10 cellular contexts compared by ENCODE assay signal in the genomic region with DNA sequence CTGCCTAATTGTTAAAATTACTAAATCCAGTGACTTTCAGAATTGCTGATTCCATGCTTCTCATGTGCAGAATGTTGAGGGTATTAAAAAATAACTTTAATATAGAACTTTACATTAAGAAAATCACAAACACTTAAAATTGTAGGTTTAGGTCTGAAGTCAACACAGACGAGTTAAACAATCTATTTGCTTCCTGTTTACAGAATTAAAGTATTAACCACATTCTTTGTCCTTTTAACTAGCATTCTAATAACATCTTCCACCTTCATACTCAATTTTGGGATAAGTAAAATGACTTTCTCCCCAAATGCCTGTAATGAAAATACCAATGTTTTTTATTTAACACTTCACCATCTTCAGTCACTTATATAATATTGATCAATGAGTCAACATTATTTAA. TPM values are rescaled to one million over a fixed set of nuclear protein-coding genes. Genes with fewer than 3 reads are reported as not detected.
A peak's percentile ranks its signal among the peaks of the same experiment; 100 is the strongest.
DNase-seq lines count a peak whose midpoint lies in the region; TF ChIP-seq lines count a peak whose summit lies in the region.
"Had no signal": no experiment of that assay in that cellular context is flagged by ENCODE, and none has a peak within 500 bp of the region (broad histone marks: within the 10 kb centered on the region; RNA-seq: fewer than 3 reads in every experiment).

No MANE protein-coding gene starts in this region.

- peaks cover 30% of the 10 kb centered on the region for H3K36me3 ChIP-seq in GM23248 (ENCODE audit: low read depth)

- H3K4me1 ChIP-seq in GM23248 (ENCODE audit: insufficient read depth): peaks cover 54% of the 10 kb centered on the region

- H3K27ac ChIP-seq in GM23248 (peak overlapping the region; percentile 96), RWPE1 (no peak overlapping the region)

- CTCF ChIA-PET in RWPE1 (lab: Yijun Ruan, JAX): no interaction called here

- POLR2A ChIA-PET in RWPE1 (lab: Yijun Ruan, JAX; ENCODE audit: low non-redundant PET): no interaction called here

- 2 to 6% methylated on average over 1 of the region's 1 CpG for WGBS in GM23248 (ENCODE audit: low coverage in 1 of 2, low lambda C conversion rate in 2 of 2, missing lambda C conversion rate in 2 of 2), 2 experiments

- H3K27me3 ChIP-seq in GM23248 (replicated peaks; ENCODE audit: insufficient read depth): no peaks in the 10 kb centered on the region
- H3K27me3 ChIP-seq: testis had no signal

- H3K9me3 ChIP-seq in GM23248 (ENCODE audit: low read depth): no peaks in the 10 kb centered on the region
- H3K9me3 ChIP-seq: testis had no signal

- H3K9ac ChIP-seq in GM23248: peak overlapping the region; percentile 97

- peak overlapping the region; percentile 96 for H3K4me2 ChIP-seq in GM23248 (ENCODE audit: unreplicated experiment)

- DNase-seq in GM23248: no peak
- no peak for DNase-seq in fibroblast of villous mesenchyme (ENCODE audit: low read depth)
- no peak for DNase-seq in retinal pigment epithelial cell (ENCODE audit: low read depth)
- no peak for DNase-seq in T-helper 9 cell
- DNase-seq in OCI-M1 (lab: John Stamatoyannopoulos, UW): no peak
- DNase-seq in foreskin melanocyte: no peak
- no peak for DNase-seq in RWPE1 (ENCODE audit: low spot score)
- DNase-seq: naive B cell, testis had no signal

- H3F3A ChIP-seq in GM23248 (ENCODE audit: insufficient read depth): peaks cover 84% of the 10 kb centered on the region

- H2AFZ ChIP-seq in GM23248: no peak overlapping the region

- in situ Hi-C loops in GM23248 (cut with MboI): no loop called here

- H3K9me2 ChIP-seq in GM23248 (ENCODE audit: insufficient read depth): no peaks in the 10 kb centered on the region

- H3K4me3 ChIP-seq in GM23248 (peak overlapping the region; percentile 84), WI38 (ENCODE audit: low read depth, low read length) (peak overlapping the region; percentile 91), fibroblast of villous mesenchyme (ENCODE audit: low read depth, low read length) (peak overlapping the region; percentile 84), retinal pigment epithelial cell (ENCODE audit: low read length) (peak overlapping the region; percentile 78)

- peaks cover 52% of the 10 kb centered on the region for H4K20me1 ChIP-seq in GM23248 (ENCODE audit: insufficient read depth)

- H3K79me2 ChIP-seq in GM23248 (ENCODE audit: insufficient read depth): peaks cover 94% of the 10 kb centered on the region

- TF ChIP-seq CTCF in WI38 (IDR thresholded peaks at IDR 0.05; ENCODE audit: low read depth, low read length) (no peak), fibroblast of villous mesenchyme (IDR thresholded peaks at IDR 0.05; ENCODE audit: insufficient read depth, low read depth, low read length) (no peak), retinal pigment epithelial cell (conservative IDR thresholded peaks at IDR 0.05; ENCODE audit: low read depth, low read length) (no peak), RWPE1 (conservative IDR thresholded peaks at IDR 0.05; ENCODE audit: low read depth) (no peak)

RNA-seq across cellular contexts. Expression of a gene that starts 2.2 kb away (rescaled TPM):
- total RNA-seq in GM23248 (2014; rRNA removed; shearing (Covaris generic)): 5,235 and 7,382 TPM in 2 replicates
- 3,297 and 3,318 TPM in 2 replicates for polyA plus RNA-seq in GM23248 (2016; fragmentation: Nextera tagmentation; extraction: Ambion mirVana)
- 1,751 and 1,757 TPM in 2 replicates for total RNA-seq in fibroblast of villous mesenchyme
